ENCODE assay signal across 11 cellular contexts in genomic region chr17:39920218-39921210, GRCh38. TPM values are rescaled to one million over a fixed set of nuclear protein-coding genes. Genes with fewer than 3 reads are reported as not detected.
DNase-seq lines count a peak whose midpoint lies in the region; ATAC-seq and TF ChIP-seq lines count a peak whose summit lies in the region.
"Had no signal": no experiment of that assay in that cellular context is flagged by ENCODE, and none has a peak within 500 bp of the region (broad histone marks: within the 10 kb centered on the region; RNA-seq: fewer than 3 reads in every experiment).

No MANE protein-coding gene starts in this region.

- H3K27me3 Mint-ChIP-seq in T-helper 2 cell treated with Interferon-gamma antibody and Interleukin-4, amounts not matched to agents 5 μg/mL and 100 μg/mL, for 36 hours (ENCODE audit: low read depth), result no peaks in the 10 kb centered on the region
- H3K27me3 Mint-ChIP-seq in naive B cell (no peaks in the 10 kb centered on the region), type B pancreatic cell (no peaks in the 10 kb centered on the region)

- peaks cover 19 to 77% (median 58%) of the 10 kb centered on the region in 5 donors for H3K4me1 ChIP-seq in subcutaneous abdominal adipose tissue (ENCODE audit: control insufficient read depth in 5 of 5, insufficient read depth in 5 of 5, low read length in 5 of 5)
- H3K4me1 ChIP-seq: foreskin keratinocyte had no signal

- H3K9me3 Mint-ChIP-seq in T-helper 2 cell treated with Interferon-gamma antibody and Interleukin-4, amounts not matched to agents 5 μg/mL and 100 μg/mL, for 36 hours, result no peaks in the 10 kb centered on the region
- H3K9me3 Mint-ChIP-seq in naive B cell (no peaks in the 10 kb centered on the region), type B pancreatic cell (no peaks in the 10 kb centered on the region)

- H3K9ac ChIP-seq in subcutaneous abdominal adipose tissue (ENCODE audit: low read length in 5 of 5), result peak overlapping the region in 4 of 5 donors; percentile 0 to 62 (median 31)

- peak overlapping the region; percentile 97 for H3K27ac ChIP-seq in subcutaneous abdominal adipose tissue (ENCODE audit: low read depth, low read length)
- H3K27ac ChIP-seq: foreskin keratinocyte had no signal

- TF ChIP-seq CTCF in type B pancreatic cell (conservative IDR thresholded peaks at IDR 0.05), result no peak

- peaks cover 79% of the 10 kb centered on the region for H3K36me3 Mint-ChIP-seq in T-helper 2 cell treated with Interferon-gamma antibody and Interleukin-4, amounts not matched to agents 5 μg/mL and 100 μg/mL, for 36 hours (ENCODE audit: low read depth)
- H3K36me3 Mint-ChIP-seq in naive B cell (peaks cover 13 to 22% of the 10 kb centered on the region in 2 donors), type B pancreatic cell (peaks cover 25% of the 10 kb centered on the region)

- no peak overlapping the region for H3K4me3 ChIP-seq in subcutaneous abdominal adipose tissue (ENCODE audit: low read depth in 1 of 5, low read length in 5 of 5)
- H3K4me3 ChIP-seq: mucosa of descending colon had no signal

- peak overlapping the region; percentile 86 for H3K27ac Mint-ChIP-seq in T-helper 2 cell treated with Interferon-gamma antibody and Interleukin-4, amounts not matched to agents 5 μg/mL and 100 μg/mL, for 36 hours
- peak overlapping the region in 5 of 6 donors; percentile 54 to 91 (median 75) for H3K27ac Mint-ChIP-seq in naive B cell
- no peak overlapping the region for H3K27ac Mint-ChIP-seq in type B pancreatic cell

- H3K4me1 Mint-ChIP-seq in T-helper 2 cell treated with Interferon-gamma antibody and Interleukin-4, amounts not matched to agents 5 μg/mL and 100 μg/mL, for 36 hours (ENCODE audit: low read depth), result peaks cover 74% of the 10 kb centered on the region
- H3K4me1 Mint-ChIP-seq in naive B cell, result peaks cover 39 to 71% (median 58%) of the 10 kb centered on the region in 3 donors
- H3K4me1 Mint-ChIP-seq in type B pancreatic cell (ENCODE audit: unreplicated experiment), result peaks cover 27% of the 10 kb centered on the region

- peak; percentile 42 for DNase-seq in T-helper 2 cell treated with Interferon-gamma antibody and Interleukin-4, amounts not matched to agents 5 μg/mL and 100 μg/mL, for 36 hours (ENCODE audit: low spot score)
- DNase-seq in T-helper 2 cell (no peak), naive B cell (no peak), cerebellar cortex (ENCODE audit: low spot score) (no peak), NCI-H1694 treated with DMSO at 0.1 percent for 48 hours (lab: John Stamatoyannopoulos, UW) (no peak), type B pancreatic cell (ENCODE audit: extremely low spot score, unreplicated experiment) (no peak)
- DNase-seq in activated T-cell treated with anti-CD3 and anti-CD28 coated beads, Interleukin-2, amount 50 U/mL, for 1 hour, result peak; percentile 42
- DNase-seq: foreskin keratinocyte, NCI-H2029 had no signal

- no peaks in the 10 kb centered on the region for H3K9me3 ChIP-seq in subcutaneous abdominal adipose tissue (ENCODE audit: control insufficient read depth in 5 of 5, low read length in 5 of 5)
- H3K9me3 ChIP-seq: mucosa of descending colon had no signal

- H3K4me3 Mint-ChIP-seq in T-helper 2 cell treated with Interferon-gamma antibody and Interleukin-4, amounts not matched to agents 5 μg/mL and 100 μg/mL, for 36 hours, result peak overlapping the region; percentile 64
- H3K4me3 Mint-ChIP-seq in naive B cell, result peak overlapping the region in 3 of 8 donors; percentile 1 to 34 (median 30)
- H3K4me3 Mint-ChIP-seq in type B pancreatic cell, result no peak overlapping the region

- H3K36me3 ChIP-seq in subcutaneous abdominal adipose tissue (ENCODE audit: control insufficient read depth in 5 of 5, insufficient read depth in 5 of 5, low read length in 5 of 5), result peaks cover 0 to 50% (median 43%) of the 10 kb centered on the region in 5 donors

- no peaks in the 10 kb centered on the region for H3K27me3 ChIP-seq in subcutaneous abdominal adipose tissue (ENCODE audit: control insufficient read depth in 5 of 5, insufficient read depth in 4 of 5, low read length in 5 of 5)
- H3K27me3 ChIP-seq: foreskin keratinocyte had no signal

- peak; percentile 75 to 76 for ATAC-seq in naive B cell (ENCODE audit: low read depth in 2 of 2)
- ATAC-seq: foreskin keratinocyte, mucosa of descending colon had no signal

RNA-seq across cellular contexts. Expression of gene GSDMB, which starts 2.1 kb away (rescaled TPM):
- 1 to 10 TPM in 1 of 6 donors, under 1 TPM in 3, not detected in 2; 0.15 to 2.0 (median 0.31) TPM for polyA plus RNA-seq in naive B cell (ENCODE audit: low read depth in 6 of 6)
- total RNA-seq in type B pancreatic cell (ENCODE audit: low replicate concordance), result 15.8 and 16.4 TPM in 2 replicates

RNA-seq across cellular contexts. Expression of gene ORMDL3, which starts 6.9 kb away (rescaled TPM):
- polyA plus RNA-seq in naive B cell (ENCODE audit: low read depth in 6 of 6), result 100 to 1,000 TPM in 3 of 6 donors, 10 to 100 TPM in 3; 71.8 to 181 (median 95.9) TPM
- 59.8 and 82.7 TPM in 2 replicates for total RNA-seq in type B pancreatic cell (ENCODE audit: low replicate concordance)

RNA-seq across cellular contexts. Expression of gene LRRC3C, which starts 7.0 kb away (rescaled TPM):
- not detected for polyA plus RNA-seq in naive B cell (ENCODE audit: low read depth in 6 of 6)
- not detected in 2 replicates for total RNA-seq in type B pancreatic cell (ENCODE audit: low replicate concordance)
- total RNA-seq: foreskin keratinocyte, mucosa of descending colon had no signal
- polyA plus RNA-seq: foreskin keratinocyte had no signal

RNA-seq across cellular contexts. Expression of gene GSDMA, which starts 42.3 kb away (rescaled TPM):
- polyA plus RNA-seq in naive B cell (ENCODE audit: low read depth in 6 of 6), result under 1 TPM in 2 of 6 donors, not detected in 4; 0.19 to 0.21 TPM
- total RNA-seq in type B pancreatic cell (ENCODE audit: low replicate concordance), result not detected in 2 replicates

RNA-seq across cellular contexts. Expression of gene ZPBP2, which starts 52.5 kb away (rescaled TPM):
- polyA plus RNA-seq in naive B cell (ENCODE audit: low read depth in 6 of 6), result under 1 TPM in 5 of 6 donors, not detected in 1; 0.16 to 0.80 (median 0.38) TPM
- not detected in 2 replicates for total RNA-seq in type B pancreatic cell (ENCODE audit: low replicate concordance)
- total RNA-seq: foreskin keratinocyte, mucosa of descending colon had no signal
- polyA plus RNA-seq: foreskin keratinocyte had no signal

Comparison
In these comparisons a context has a peak if more than half of its experiments do, and no peak if none do; other contexts are left out.
1. DNase-seq: peak in T-helper 2 cell treated with Interferon-gamma antibody and Interleukin-4, amounts not matched to agents 5 μg/mL and 100 μg/mL, for 36 hours (single experiment) and activated T-cell treated with anti-CD3 and anti-CD28 coated beads, Interleukin-2, amount 50 U/mL, for 1 hour (single experiment); none in T-helper 2 cell (0 of 5), naive B cell (single experiment), cerebellar cortex (single experiment), NCI-H1694 treated with DMSO at 0.1 percent for 48 hours (single experiment) and type B pancreatic cell (single experiment).